ENCODE assay signal across 1 cellular context in the genomic region with DNA sequence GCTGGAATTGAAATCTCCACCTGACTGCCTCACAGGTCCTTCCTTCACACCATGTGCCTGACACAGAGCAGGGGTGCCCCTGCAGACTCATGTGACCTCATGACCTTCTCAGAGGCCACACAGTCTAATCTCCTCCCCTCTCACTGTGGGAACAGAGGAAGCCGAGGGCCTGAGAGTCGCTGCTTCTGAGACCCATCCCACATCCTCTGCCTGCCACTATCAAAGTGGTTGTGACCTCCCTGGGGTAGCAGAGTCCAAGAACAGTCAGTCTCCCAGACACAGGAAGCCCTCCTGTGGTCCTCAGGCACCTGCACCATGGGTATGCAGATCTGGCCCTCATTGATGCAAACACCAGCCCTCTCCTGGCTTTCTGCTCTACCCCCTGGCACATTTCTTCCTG.
TF ChIP-seq lines count a peak whose summit lies in the region.

No MANE protein-coding gene starts in this region.

TF ChIP-seq in HepG2, 621 proteins besides CTCF, POLR2A, EP300 and RAD21 (continued from another document and continues in another):
- TF ChIP-seq NRL (CRISPR knock-in tag; IDR thresholded peaks at IDR 0.05; ENCODE audit: borderline replicate concordance) = no peak
- no peak for TF ChIP-seq TBX3 (IDR thresholded peaks at IDR 0.05; ENCODE audit: borderline replicate concordance)
- TF ChIP-seq ZFP36L2 (CRISPR knock-in tag; IDR thresholded peaks at IDR 0.05) = no peak
- TF ChIP-seq ZNF552 (CRISPR knock-in tag; IDR thresholded peaks at IDR 0.05; ENCODE audit: borderline replicate concordance) = no peak
- TF ChIP-seq, protein P1, sequence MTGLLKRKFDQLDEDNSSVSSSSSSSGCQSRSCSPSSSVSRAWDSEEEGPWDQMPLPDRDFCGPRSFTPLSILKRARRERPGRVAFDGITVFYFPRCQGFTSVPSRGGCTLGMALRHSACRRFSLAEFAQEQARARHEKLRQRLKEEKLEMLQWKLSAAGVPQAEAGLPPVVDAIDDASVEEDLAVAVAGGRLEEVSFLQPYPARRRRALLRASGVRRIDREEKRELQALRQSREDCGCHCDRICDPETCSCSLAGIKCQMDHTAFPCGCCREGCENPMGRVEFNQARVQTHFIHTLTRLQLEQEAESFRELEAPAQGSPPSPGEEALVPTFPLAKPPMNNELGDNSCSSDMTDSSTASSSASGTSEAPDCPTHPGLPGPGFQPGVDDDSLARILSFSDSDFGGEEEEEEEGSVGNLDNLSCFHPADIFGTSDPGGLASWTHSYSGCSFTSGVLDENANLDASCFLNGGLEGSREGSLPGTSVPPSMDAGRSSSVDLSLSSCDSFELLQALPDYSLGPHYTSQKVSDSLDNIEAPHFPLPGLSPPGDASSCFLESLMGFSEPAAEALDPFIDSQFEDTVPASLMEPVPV (CRISPR knock-in tag; IDR thresholded peaks at IDR 0.05) = no peak
- TF ChIP-seq HCFC1 (IDR thresholded peaks at IDR 0.05; ENCODE audit: low read depth, low read length) = no peak
- TF ChIP-seq MAFK (conservative IDR thresholded peaks at IDR 0.05 in 1 of 2, IDR thresholded peaks at IDR 0.05 in 1 of 2; ENCODE audit: low read length in 2 of 2) = no peak
- TF ChIP-seq HNRNPH1 (optimal IDR thresholded peaks at IDR 0.05; ENCODE audit: low read depth, low read length) = no peak
- no peak for TF ChIP-seq TBX2 (CRISPR knock-in tag; IDR thresholded peaks at IDR 0.05; ENCODE audit: borderline replicate concordance)
- no peak for TF ChIP-seq NR1H2 (CRISPR knock-in tag; IDR thresholded peaks at IDR 0.05; ENCODE audit: borderline replicate concordance, low read depth)
- no peak for TF ChIP-seq ZNF850 (CRISPR knock-in tag; conservative IDR thresholded peaks at IDR 0.05)
- TF ChIP-seq ZMYM4 (CRISPR knock-in tag; IDR thresholded peaks at IDR 0.05) = 0 out of 2 replicates have a peak, but pooled peaks have one; percentile 28
- TF ChIP-seq ZNF234 (CRISPR knock-in tag; conservative IDR thresholded peaks at IDR 0.05) = no peak
- no peak for TF ChIP-seq PLSCR1 (CRISPR knock-in tag; IDR thresholded peaks at IDR 0.05; ENCODE audit: borderline replicate concordance)
- peak; percentile 64 for TF ChIP-seq HNF4A (CRISPR knock-in tag; IDR thresholded peaks at IDR 0.05)
- TF ChIP-seq ZNF567 (CRISPR knock-in tag; IDR thresholded peaks at IDR 0.05; ENCODE audit: borderline replicate concordance) = no peak
- TF ChIP-seq, protein P2, sequence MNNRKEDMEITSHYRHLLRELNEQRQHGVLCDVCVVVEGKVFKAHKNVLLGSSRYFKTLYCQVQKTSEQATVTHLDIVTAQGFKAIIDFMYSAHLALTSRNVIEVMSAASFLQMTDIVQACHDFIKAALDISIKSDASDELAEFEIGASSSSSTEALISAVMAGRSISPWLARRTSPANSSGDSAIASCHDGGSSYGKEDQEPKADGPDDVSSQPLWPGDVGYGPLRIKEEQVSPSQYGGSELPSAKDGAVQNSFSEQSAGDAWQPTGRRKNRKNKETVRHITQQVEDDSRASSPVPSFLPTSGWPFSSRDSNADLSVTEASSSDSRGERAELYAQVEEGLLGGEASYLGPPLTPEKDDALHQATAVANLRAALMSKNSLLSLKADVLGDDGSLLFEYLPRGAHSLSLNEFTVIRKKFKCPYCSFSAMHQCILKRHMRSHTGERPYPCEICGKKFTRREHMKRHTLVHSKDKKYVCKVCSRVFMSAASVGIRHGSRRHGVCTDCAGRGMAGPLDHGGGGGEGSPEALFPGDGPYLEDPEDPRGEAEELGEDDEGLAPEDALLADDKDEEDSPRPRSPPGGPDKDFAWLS (CRISPR knock-in tag; IDR thresholded peaks at IDR 0.05; ENCODE audit: borderline replicate concordance) = no peak
- TF ChIP-seq, protein P3, sequence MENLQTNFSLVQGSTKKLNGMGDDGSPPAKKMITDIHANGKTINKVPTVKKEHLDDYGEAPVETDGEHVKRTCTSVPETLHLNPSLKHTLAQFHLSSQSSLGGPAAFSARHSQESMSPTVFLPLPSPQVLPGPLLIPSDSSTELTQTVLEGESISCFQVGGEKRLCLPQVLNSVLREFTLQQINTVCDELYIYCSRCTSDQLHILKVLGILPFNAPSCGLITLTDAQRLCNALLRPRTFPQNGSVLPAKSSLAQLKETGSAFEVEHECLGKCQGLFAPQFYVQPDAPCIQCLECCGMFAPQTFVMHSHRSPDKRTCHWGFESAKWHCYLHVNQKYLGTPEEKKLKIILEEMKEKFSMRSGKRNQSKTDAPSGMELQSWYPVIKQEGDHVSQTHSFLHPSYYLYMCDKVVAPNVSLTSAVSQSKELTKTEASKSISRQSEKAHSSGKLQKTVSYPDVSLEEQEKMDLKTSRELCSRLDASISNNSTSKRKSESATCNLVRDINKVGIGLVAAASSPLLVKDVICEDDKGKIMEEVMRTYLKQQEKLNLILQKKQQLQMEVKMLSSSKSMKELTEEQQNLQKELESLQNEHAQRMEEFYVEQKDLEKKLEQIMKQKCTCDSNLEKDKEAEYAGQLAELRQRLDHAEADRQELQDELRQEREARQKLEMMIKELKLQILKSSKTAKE (CRISPR knock-in tag; IDR thresholded peaks at IDR 0.05; ENCODE audit: borderline replicate concordance) = peak; percentile 34; the same call in 1 of the 2 replicates
- TF ChIP-seq ZNF510 (CRISPR knock-in tag; IDR thresholded peaks at IDR 0.05; ENCODE audit: low read depth) = 0 out of 2 replicates have a peak, but pooled peaks have one; percentile 21
- TF ChIP-seq MTF1 (CRISPR knock-in tag; IDR thresholded peaks at IDR 0.05) = no peak
- TF ChIP-seq NKX3-1 (CRISPR knock-in tag; IDR thresholded peaks at IDR 0.05) = no peak
- TF ChIP-seq ZNF879 (CRISPR knock-in tag; IDR thresholded peaks at IDR 0.05) = no peak
- no peak for TF ChIP-seq BORCS8-MEF2B (CRISPR knock-in tag; IDR thresholded peaks at IDR 0.05)
- peak; percentile 54; the same call in 1 of the 2 replicates for TF ChIP-seq HOXA3 (CRISPR knock-in tag; IDR thresholded peaks at IDR 0.05)
- no peak for TF ChIP-seq FOXP1 (IDR thresholded peaks at IDR 0.05)
- no peak for TF ChIP-seq FOXP1 (CRISPR knock-in tag; IDR thresholded peaks at IDR 0.05)
- 0 out of 2 replicates have a peak, but pooled peaks have one; percentile 24 for TF ChIP-seq PHF21A (CRISPR knock-in tag; IDR thresholded peaks at IDR 0.05)
- no peak for TF ChIP-seq ZBTB39 (CRISPR knock-in tag; IDR thresholded peaks at IDR 0.05)
- TF ChIP-seq GATAD2A (CRISPR knock-in tag; IDR thresholded peaks at IDR 0.05) = peak; percentile 45; the same call in 1 of the 2 replicates
- no peak for TF ChIP-seq ZNF746 (CRISPR knock-in tag; IDR thresholded peaks at IDR 0.05)
- no peak for TF ChIP-seq ZNF784 (CRISPR knock-in tag; IDR thresholded peaks at IDR 0.05; ENCODE audit: borderline replicate concordance)
- no peak for TF ChIP-seq ZSCAN20 (CRISPR knock-in tag; IDR thresholded peaks at IDR 0.05; ENCODE audit: borderline replicate concordance)
- no peak for TF ChIP-seq ZNF44 (CRISPR knock-in tag; IDR thresholded peaks at IDR 0.05)
- no peak for TF ChIP-seq ZNF264 (CRISPR knock-in tag; IDR thresholded peaks at IDR 0.05)
- TF ChIP-seq RFX5 (IDR thresholded peaks at IDR 0.05; ENCODE audit: low read depth, low read length) = no peak
- TF ChIP-seq THAP11 (CRISPR knock-in tag; IDR thresholded peaks at IDR 0.05) = no peak
- no peak for TF ChIP-seq GZF1 (CRISPR knock-in tag; IDR thresholded peaks at IDR 0.05)
- no peak for TF ChIP-seq ZNF547 (CRISPR knock-in tag; IDR thresholded peaks at IDR 0.05)
- no peak for TF ChIP-seq SETDB1 (CRISPR knock-in tag; IDR thresholded peaks at IDR 0.05; ENCODE audit: borderline replicate concordance)
- TF ChIP-seq ATF7-NPFF (CRISPR knock-in tag; IDR thresholded peaks at IDR 0.05; ENCODE audit: low read depth) = no peak
- TF ChIP-seq NFYC (CRISPR knock-in tag; IDR thresholded peaks at IDR 0.05) = no peak
- no peak for TF ChIP-seq CCAR2 (optimal IDR thresholded peaks at IDR 0.05; ENCODE audit: low read depth, low read length)
- 0 out of 2 replicates have a peak, but pooled peaks have one; percentile 36 for TF ChIP-seq RXRB (CRISPR knock-in tag; IDR thresholded peaks at IDR 0.05; ENCODE audit: borderline replicate concordance)
- TF ChIP-seq ATF5 (CRISPR knock-in tag; IDR thresholded peaks at IDR 0.05; ENCODE audit: low read depth) = no peak
- no peak for TF ChIP-seq ZNF660 (CRISPR knock-in tag; IDR thresholded peaks at IDR 0.05; ENCODE audit: borderline replicate concordance, low read depth)
- TF ChIP-seq TAF1 (CRISPR knock-in tag; IDR thresholded peaks at IDR 0.05) = no peak
- TF ChIP-seq ZBED4 (CRISPR knock-in tag; IDR thresholded peaks at IDR 0.05; ENCODE audit: borderline replicate concordance) = no peak
- no peak for TF ChIP-seq GRHL1 (CRISPR knock-in tag; conservative IDR thresholded peaks at IDR 0.05)
- TF ChIP-seq GLMP (CRISPR knock-in tag; IDR thresholded peaks at IDR 0.05; ENCODE audit: borderline replicate concordance) = no peak
- no peak for TF ChIP-seq MYNN (CRISPR knock-in tag; IDR thresholded peaks at IDR 0.05; ENCODE audit: low read depth)
- no peak for TF ChIP-seq ZNF782 (CRISPR knock-in tag; IDR thresholded peaks at IDR 0.05; ENCODE audit: borderline replicate concordance)
